In genomic region chr1:222792744-222793143, GRCh38 we compare ENCODE assay signal across 1 cellular context.
TF ChIP-seq lines count a peak whose summit lies in the region.

No MANE protein-coding gene starts in this region.

TF ChIP-seq in Ishikawa, 13 proteins besides CTCF, POLR2A, EP300 and RAD21 (continued from another document):
- TF ChIP-seq REST (IDR thresholded peaks at IDR 0.05; ENCODE audit: low read depth) (no peak), TAF1 (IDR thresholded peaks at IDR 0.05; ENCODE audit: low read depth) (no peak), FOXM1 (IDR thresholded peaks at IDR 0.05; ENCODE audit: borderline replicate concordance, low read depth) (no peak), EGR1 (IDR thresholded peaks at IDR 0.05) (no peak), YY1 (IDR thresholded peaks at IDR 0.05; ENCODE audit: low read depth) (no peak), CREB1 (IDR thresholded peaks at IDR 0.05; ENCODE audit: low read depth) (no peak), USF1 (IDR thresholded peaks at IDR 0.05) (no peak), TCF12 (IDR thresholded peaks at IDR 0.05; ENCODE audit: low read depth) (no peak), TEAD4 (IDR thresholded peaks at IDR 0.05) (no peak), MAX (IDR thresholded peaks at IDR 0.05) (no peak)
